In genomic region chr11:72633068-72633467, GRCh38 we compare ENCODE assay signal across 2 cellular contexts.
TF ChIP-seq lines count a peak whose summit lies in the region.

No MANE protein-coding gene starts in this region.

TF ChIP-seq in liver, 16 proteins besides CTCF, POLR2A, EP300 and RAD21:
- TF ChIP-seq TAF1 (conservative IDR thresholded peaks at IDR 0.05): no peak
- no peak for TF ChIP-seq FOXA2 (IDR thresholded peaks at IDR 0.05)
- TF ChIP-seq EGR1 (IDR thresholded peaks at IDR 0.05; ENCODE audit: low read depth in 2 of 2): no peak
- TF ChIP-seq NR2F2 (IDR thresholded peaks at IDR 0.05): peak; percentile 75

TF ChIP-seq in HepG2, 621 proteins besides CTCF, POLR2A, EP300 and RAD21:
- TF ChIP-seq ZBTB25 (CRISPR knock-in tag; IDR thresholded peaks at IDR 0.05) (no peak), NFIB (CRISPR knock-in tag; IDR thresholded peaks at IDR 0.05; ENCODE audit: borderline replicate concordance) (no peak), ZNF782 (CRISPR knock-in tag; IDR thresholded peaks at IDR 0.05; ENCODE audit: borderline replicate concordance) (no peak), ATRX (CRISPR knock-in tag; IDR thresholded peaks at IDR 0.05; ENCODE audit: borderline replicate concordance) (no peak), JUNB (CRISPR knock-in tag; IDR thresholded peaks at IDR 0.05; ENCODE audit: borderline replicate concordance) (no peak), LRRFIP1 (CRISPR knock-in tag; conservative IDR thresholded peaks at IDR 0.05) (no peak), MLLT10 (CRISPR knock-in tag; IDR thresholded peaks at IDR 0.05) (no peak), ZNF274 (CRISPR knock-in tag; IDR thresholded peaks at IDR 0.05) (no peak), KAT7 (CRISPR knock-in tag; IDR thresholded peaks at IDR 0.05; ENCODE audit: borderline replicate concordance) (no peak), HOXA5 (CRISPR knock-in tag; IDR thresholded peaks at IDR 0.05) (no peak), ZBTB3 (CRISPR knock-in tag; IDR thresholded peaks at IDR 0.05; ENCODE audit: borderline replicate concordance, low read depth) (no peak), FUBP1 (CRISPR knock-in tag; IDR thresholded peaks at IDR 0.05; ENCODE audit: borderline replicate concordance) (no peak)
